ENCODE assay signal across 18 cellular contexts in the genomic region with DNA sequence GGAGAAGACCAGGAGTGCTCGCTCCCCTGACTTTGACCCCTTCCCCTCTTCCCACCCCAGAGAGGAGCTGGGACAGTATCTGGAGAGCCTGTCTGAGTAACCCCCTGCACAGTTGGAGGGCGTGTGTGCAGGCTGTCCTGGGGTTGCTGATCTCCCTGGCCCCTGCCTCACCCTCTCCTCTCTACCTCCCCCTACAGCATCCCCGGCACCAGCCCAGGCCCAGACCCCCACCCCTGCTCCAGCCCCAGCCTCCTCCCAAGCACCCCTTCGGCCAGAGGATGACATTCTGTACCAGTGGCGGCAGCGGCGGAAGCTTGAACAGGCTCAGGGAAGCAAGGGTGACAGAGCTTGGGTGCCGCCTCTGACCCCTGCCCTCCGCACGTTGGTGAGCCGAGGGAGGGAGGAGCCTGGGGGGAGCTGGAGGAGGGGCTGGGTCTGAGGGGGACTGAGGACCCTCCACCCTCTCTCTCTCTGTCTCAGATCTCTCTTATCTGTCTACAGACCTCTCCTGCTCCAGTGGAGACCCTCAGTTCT. TPM values are rescaled to one million over a fixed set of nuclear protein-coding genes. Genes with fewer than 3 reads are reported as not detected.
DNase-seq lines count a peak whose midpoint lies in the region; ATAC-seq, FAIRE-seq and TF ChIP-seq lines count a peak whose summit lies in the region.
"Had no signal": no experiment of that assay in that cellular context is flagged by ENCODE, and none has a peak within 500 bp of the region (broad histone marks: within the 10 kb centered on the region; RNA-seq: fewer than 3 reads in every experiment).

No MANE protein-coding gene starts in this region.

- TF ChIP-seq EP300 in K562 (IDR thresholded peaks at IDR 0.05; ENCODE audit: low read length) = no peak

- H3K79me2 ChIP-seq in K562 (ENCODE audit: control insufficient read depth, insufficient read depth, low read length) = no peaks in the 10 kb centered on the region
- H3K79me2 ChIP-seq in PC-9 (ENCODE audit: low read depth) = no peaks in the 10 kb centered on the region

- no TSS peak for BruUV-seq in K562 (replicated peaks; lab: Mats Ljungman, UMichigan)
- no TSS peak for BruUV-seq in PC-9 (replicated peaks; lab: Mats Ljungman, UMichigan)

- H3K9me1 ChIP-seq in K562 (ENCODE audit: control insufficient read depth, insufficient read depth, low read length) = no peaks in the 10 kb centered on the region

- peak overlapping the region; percentile 96 for H3K4me2 ChIP-seq in BLaER1
- no peak overlapping the region for H3K4me2 ChIP-seq in K562 (ENCODE audit: insufficient read depth, low read length)
- no peak overlapping the region for H3K4me2 ChIP-seq in PC-9

- H3K9me3 ChIP-seq in BLaER1 (no peaks in the 10 kb centered on the region), K562 (replicated peaks; ENCODE audit: control insufficient read depth, insufficient read depth, low read depth, low read length) (no peaks in the 10 kb centered on the region), right lobe of liver (no peaks in the 10 kb centered on the region), PC-9 (ENCODE audit: insufficient read depth, low read depth) (no peaks in the 10 kb centered on the region)
- H3K9me3 ChIP-seq: SJSA1 had no signal

- peak; percentile 15 for DNase-seq in 8988T
- no peak for DNase-seq in K562 (ENCODE audit: extremely low read depth in 1 of 4, low spot score in 3 of 4)
- peak in 2 of 3 donors; percentile 13 to 39 for DNase-seq in right lobe of liver
- no peak for DNase-seq in NCI-H510A treated with DMSO at 0.1 percent for 48 hours (lab: John Stamatoyannopoulos, UW)
- DNase-seq in HUDEP-2 (lab: John Stamatoyannopoulos, UW; ENCODE audit: unreplicated experiment in 76 of 76) = no peak
- no peak for DNase-seq in PC-9
- no peak for DNase-seq in NCI-H1105 (lab: John Stamatoyannopoulos, UW)
- DNase-seq: C1 segment of cervical spinal cord, COR-L47, DMS153, Kasumi-1, NCI-H1417, NCI-H2081, NCI-H524 had no signal

- H3K4me1 ChIP-seq in BLaER1 (peaks cover 39% of the 10 kb centered on the region), K562 (replicated peaks in 1 of 2; ENCODE audit: control insufficient read depth in 2 of 2, insufficient read depth in 2 of 2, low read length in 2 of 2) (peaks cover 0 to 19% of the 10 kb centered on the region in 2 experiments; a peak in 2 of 5 replicates), right lobe of liver (no peaks in the 10 kb centered on the region), PC-9 (replicated peaks; ENCODE audit: insufficient read depth) (no peaks in the 10 kb centered on the region)
- H3K4me1 ChIP-seq: SJSA1 had no signal

- H3K36me3 ChIP-seq in BLaER1 (peaks cover 47% of the 10 kb centered on the region), K562 (ENCODE audit: control insufficient read depth, insufficient read depth, low read length) (peaks cover 44% of the 10 kb centered on the region; the same call in 1 of the 3 replicates), right lobe of liver (peaks cover 0 to 4% (median 0%) of the 10 kb centered on the region in 4 donors), PC-9 (ENCODE audit: low read depth) (no peaks in the 10 kb centered on the region)

- peak; percentile 38 for ATAC-seq in K562
- peak in 2 of 4 donors; percentile 7 to 37 for ATAC-seq in right lobe of liver

- H4K20me1 ChIP-seq in BLaER1 (no peaks in the 10 kb centered on the region), K562 (replicated peaks; ENCODE audit: control insufficient read depth, insufficient read depth, low read length) (no peaks in the 10 kb centered on the region), PC-9 (ENCODE audit: insufficient read depth) (no peaks in the 10 kb centered on the region; the same call in 1 of the 2 replicates)

- no peak for TF ChIP-seq CTCF in K562 (IDR thresholded peaks at IDR 0.05 in 2 of 3, conservative IDR thresholded peaks at IDR 0.05 in 1 of 3; ENCODE audit: insufficient read depth in 2 of 3, low read depth in 1 of 3, low read length in 3 of 3)
- TF ChIP-seq CTCF in right lobe of liver (IDR thresholded peaks at IDR 0.05) = no peak
- no peak for TF ChIP-seq CTCF in PC-9 (conservative IDR thresholded peaks at IDR 0.05)

- 76% methylated on average over 5 of the region's 11 CpGs for WGBS in K562 (ENCODE audit: insufficient coverage, low coverage, missing lambda C conversion rate)
- WGBS in right lobe of liver (ENCODE audit: insufficient coverage, low coverage, low lambda C conversion rate, missing lambda C conversion rate) = 71% methylated on average over 5 of the region's 11 CpGs

- peak overlapping the region; percentile 87 for H3K27ac ChIP-seq in BLaER1
- H3K27ac ChIP-seq in K562 (ENCODE audit: extremely low read depth, low read depth, low read length) = no peak overlapping the region
- no peak overlapping the region for H3K27ac ChIP-seq in right lobe of liver
- H3K27ac ChIP-seq in PC-9 = no peak overlapping the region
- H3K27ac ChIP-seq: SJSA1 had no signal

- no peak for FAIRE-seq in K562 (lab: Jason Lieb, UNC)

- peak overlapping the region; percentile 66; the same call in 1 of the 2 replicates for H3K9ac ChIP-seq in BLaER1
- peak overlapping the region in 1 of 2 experiments; percentile 26; a peak in 1 of 4 replicates for H3K9ac ChIP-seq in K562 (ENCODE audit: insufficient read depth in 1 of 2, low read depth in 2 of 2, low read length in 2 of 2)

- POLR2A ChIA-PET in K562 (lab: Yijun Ruan, JAX) = interaction anchor here (0.7 to 1.2 kb wide), 2 partner anchors 22 to 213 kb away, joined by 3 read pairs; no protein-coding TSS in a partner anchor
- POLR2A ChIA-PET in PC-9 (lab: Charles Lee; ENCODE audit: unreplicated experiment) = no interaction called here

- TF ChIP-seq POLR2A in K562 (conservative IDR thresholded peaks at IDR 0.05) = no peak
- no peak for TF ChIP-seq POLR2A in right lobe of liver (IDR thresholded peaks at IDR 0.05)

- H3K4me3 ChIP-seq in BLaER1 (no peak overlapping the region), K562 (no peak overlapping the region), right lobe of liver (no peak overlapping the region), PC-9 (no peak overlapping the region)
- H3K4me3 ChIP-seq: SJSA1 had no signal

- no peaks in the 10 kb centered on the region for H3K9me2 ChIP-seq in PC-9 (ENCODE audit: insufficient read depth)

- CTCF ChIA-PET in K562 (lab: Yijun Ruan, JAX; ENCODE audit: low intra/inter-chr PET ratio) = no interaction called here
- CTCF ChIA-PET in PC-9 (lab: Charles Lee) = no interaction called here

- H2AFZ ChIP-seq in K562 (ENCODE audit: low read depth, low read length) = no peak overlapping the region
- H2AFZ ChIP-seq in PC-9 = no peak overlapping the region

- in situ Hi-C loops in K562 (cut with MboI) = no loop called here

- intact Hi-C loops in K562 (cut with micrococcal nuclease) (no loop called here), right lobe of liver (cut with DNase I) (no loop called here), PC-9 (cut with micrococcal nuclease; ENCODE audit: unreplicated experiment) (no loop called here)

- H3F3A ChIP-seq in PC-9 (ENCODE audit: insufficient read depth, low read depth) = peaks cover 11% of the 10 kb centered on the region; the same call in 1 of the 2 replicates

- no peak for TF ChIP-seq RAD21 in K562 (CRISPR knock-in tag; conservative IDR thresholded peaks at IDR 0.05 in 1 of 2, IDR thresholded peaks at IDR 0.05 in 1 of 2)

- H3K27me3 ChIP-seq in BLaER1 (no peaks in the 10 kb centered on the region), K562 (ENCODE audit: control insufficient read depth in 2 of 2, insufficient read depth in 2 of 2, low read length in 2 of 2) (no peaks in the 10 kb centered on the region), right lobe of liver (no peaks in the 10 kb centered on the region), PC-9 (ENCODE audit: insufficient read depth, low read depth) (no peaks in the 10 kb centered on the region)
- H3K27me3 ChIP-seq: SJSA1 had no signal

RNA-seq across cellular contexts. Expression of gene PROSER3, which starts 8.7 kb away (rescaled TPM):
- total RNA-seq in K562 (2011; cell fraction: chromatin; rRNA removed; ENCODE audit: low replicate concordance) = 64.1 and 158 TPM in 2 replicates
- 52.5 and 58.5 TPM in 2 replicates for total RNA-seq in K562 (2011; cell fraction: nucleolus; rRNA removed)
- 66.7 and 109 TPM in 2 replicates for total RNA-seq in K562 (2011; cell fraction: nucleoplasm; rRNA removed)
- total RNA-seq in K562 (2014; rRNA removed) (3.5 and 8.6 TPM in 2 replicates), K562 (2014; rRNA removed; fragmentation: Illumina TruSeq; extraction: Trizol) (4.2 and 5.1 TPM in 2 replicates), K562 (2015; rRNA removed; fragmentation: Illumina TruSeq; extraction: Trizol) (4.3 and 5.7 TPM in 2 replicates), K562 (2021) (33.2 and 39.5 TPM in 2 replicates), right lobe of liver (1 to 10 TPM; 3.9 to 5.5 (median 4.7) TPM), PC-9 (2021) (38.0 and 52.2 TPM in 2 replicates)
- polyA plus RNA-seq in K562 (2011; rRNA removed) (6.3 and 14.0 TPM in 2 replicates), K562 (2014; fragmentation: Illumina TruSeq; extraction: Trizol) (32.4 and 33.3 TPM in 2 replicates), K562 (2014; fragmentation: Nextera tagmentation; extraction: Ambion mirVana) (1 to 10 TPM; 1.0 to 1.5 TPM), K562 (2014; rRNA removed) (12.8 and 14.7 TPM in 2 replicates)
- 7.7 and 11.7 TPM in 2 replicates for polyA plus RNA-seq in K562 (2011; cell fraction: cytosol; rRNA removed)
- 29.7 and 50.1 TPM in 2 replicates for polyA plus RNA-seq in K562 (2011; cell fraction: nucleus; rRNA removed)
- polyA plus RNA-seq in K562 (2012) = 17.2 and 22.4 TPM in 2 replicates
- 9.2 and 10.3 TPM in 2 replicates for polyA minus RNA-seq in K562 (2011; rRNA and poly(A)+ RNA removed)
- polyA minus RNA-seq in K562 (2011; cell fraction: cytosol; rRNA and poly(A)+ RNA removed) = 15.5 and 16.1 TPM in 2 replicates
- polyA minus RNA-seq in K562 (2011; cell fraction: nucleus; rRNA and poly(A)+ RNA removed) = 10.3 and 12.0 TPM in 2 replicates

RNA-seq across cellular contexts. Expression of gene ARHGAP33, which starts 8.7 kb away (rescaled TPM):
- 35.5 and 126 TPM in 2 replicates for total RNA-seq in K562 (2011; cell fraction: chromatin; rRNA removed; ENCODE audit: low replicate concordance)
- 56.0 and 101 TPM in 2 replicates for total RNA-seq in K562 (2011; cell fraction: nucleolus; rRNA removed)
- 38.6 and 40.3 TPM in 2 replicates for total RNA-seq in K562 (2011; cell fraction: nucleoplasm; rRNA removed)
- total RNA-seq in K562 (2014; rRNA removed) = 1.2 and 3.3 TPM in 2 replicates
- 0.41 and 1.0 TPM in 2 replicates for total RNA-seq in K562 (2014; rRNA removed; fragmentation: Illumina TruSeq; extraction: Trizol)
- total RNA-seq in K562 (2015; rRNA removed; fragmentation: Illumina TruSeq; extraction: Trizol) = 1.2 and 1.6 TPM in 2 replicates
- 13.0 and 26.6 TPM in 2 replicates for total RNA-seq in K562 (2021)
- polyA plus RNA-seq in K562 (2011; rRNA removed) = 1.9 and 10.4 TPM in 2 replicates
- 3.1 and 4.1 TPM in 2 replicates for polyA plus RNA-seq in K562 (2011; cell fraction: cytosol; rRNA removed)
- polyA plus RNA-seq in K562 (2011; cell fraction: nucleus; rRNA removed) = 68.3 and 69.9 TPM in 2 replicates
- 39.5 and 41.4 TPM in 2 replicates for polyA plus RNA-seq in K562 (2012)
- 4.9 and 10.3 TPM in 2 replicates for polyA plus RNA-seq in K562 (2014; fragmentation: Illumina TruSeq; extraction: Trizol)
- under 1 TPM in 1 of 2 experiments, not detected in 1; 0.06 TPM for polyA plus RNA-seq in K562 (2014; fragmentation: Nextera tagmentation; extraction: Ambion mirVana)
- 11.1 and 14.9 TPM in 2 replicates for polyA plus RNA-seq in K562 (2014; rRNA removed)
- polyA minus RNA-seq in K562 (2011; rRNA and poly(A)+ RNA removed) = 3.1 and 5.0 TPM in 2 replicates
- polyA minus RNA-seq in K562 (2011; cell fraction: cytosol; rRNA and poly(A)+ RNA removed) = 2.6 and 4.1 TPM in 2 replicates
- 21.0 and 24.0 TPM in 2 replicates for polyA minus RNA-seq in K562 (2011; cell fraction: nucleus; rRNA and poly(A)+ RNA removed)
- total RNA-seq in right lobe of liver = 1 to 10 TPM in 5 of 6 experiments, under 1 TPM in 1; 0.37 to 5.2 (median 3.1) TPM
- total RNA-seq in PC-9 (2021) = 17.4 and 21.3 TPM in 2 replicates

RNA-seq across cellular contexts. Expression of gene HSPB6, which starts 9.8 kb away (rescaled TPM):
- total RNA-seq in K562 (2011; cell fraction: chromatin; rRNA removed; ENCODE audit: low replicate concordance) = 0.32 TPM in 1 of 2 replicates, not detected in the other
- total RNA-seq in K562 (2011; cell fraction: nucleolus; rRNA removed) = 0.50 and 0.92 TPM in 2 replicates
- not detected in 2 replicates for total RNA-seq in K562 (2011; cell fraction: nucleoplasm; rRNA removed)
- total RNA-seq in K562 (2014; rRNA removed) (not detected in 2 replicates), K562 (2014; rRNA removed; fragmentation: Illumina TruSeq; extraction: Trizol) (not detected in 2 replicates), K562 (2015; rRNA removed; fragmentation: Illumina TruSeq; extraction: Trizol) (not detected in 2 replicates), K562 (2021) (0.40 and 0.55 TPM in 2 replicates), right lobe of liver (1 to 10 TPM; 2.6 to 6.0 (median 4.5) TPM), PC-9 (2021) (2.5 and 2.7 TPM in 2 replicates)
- polyA plus RNA-seq in K562 (2011; rRNA removed) (0.05 TPM in 1 of 2 replicates, not detected in the other), K562 (2014; fragmentation: Illumina TruSeq; extraction: Trizol) (0.14 TPM in 1 of 2 replicates, not detected in the other), K562 (2014; fragmentation: Nextera tagmentation; extraction: Ambion mirVana) (not detected), K562 (2014; rRNA removed) (not detected in 2 replicates)
- polyA plus RNA-seq in K562 (2011; cell fraction: cytosol; rRNA removed) = 0.10 and 0.13 TPM in 2 replicates
- polyA plus RNA-seq in K562 (2011; cell fraction: nucleus; rRNA removed) = 0.24 and 0.63 TPM in 2 replicates
- polyA plus RNA-seq in K562 (2012) = 0.07 and 0.51 TPM in 2 replicates
- 0.15 TPM in 1 of 2 replicates, not detected in the other for polyA minus RNA-seq in K562 (2011; rRNA and poly(A)+ RNA removed)
- not detected in 2 replicates for polyA minus RNA-seq in K562 (2011; cell fraction: cytosol; rRNA and poly(A)+ RNA removed)
- polyA minus RNA-seq in K562 (2011; cell fraction: nucleus; rRNA and poly(A)+ RNA removed) = 0.22 TPM in 1 of 2 replicates, not detected in the other
- total RNA-seq: H4, RPMI7951, SJSA1 had no signal

RNA-seq across cellular contexts. Expression of gene LIN37, which starts 18.3 kb away (rescaled TPM):
- 16.9 and 59.4 TPM in 2 replicates for total RNA-seq in K562 (2011; cell fraction: chromatin; rRNA removed; ENCODE audit: low replicate concordance)
- 32.5 and 40.4 TPM in 2 replicates for total RNA-seq in K562 (2011; cell fraction: nucleolus; rRNA removed)
- 22.7 and 31.1 TPM in 2 replicates for total RNA-seq in K562 (2011; cell fraction: nucleoplasm; rRNA removed)
- total RNA-seq in K562 (2014; rRNA removed) (7.7 and 10.3 TPM in 2 replicates), K562 (2014; rRNA removed; fragmentation: Illumina TruSeq; extraction: Trizol) (5.0 and 5.7 TPM in 2 replicates), K562 (2015; rRNA removed; fragmentation: Illumina TruSeq; extraction: Trizol) (8.5 and 8.6 TPM in 2 replicates), K562 (2021) (9.2 TPM in 2 replicates), right lobe of liver (1 to 10 TPM; 3.2 to 8.2 (median 4.9) TPM), PC-9 (2021) (9.4 and 17.0 TPM in 2 replicates)
- polyA plus RNA-seq in K562 (2011; rRNA removed) (4.4 and 8.7 TPM in 2 replicates), K562 (2014; fragmentation: Illumina TruSeq; extraction: Trizol) (11.5 and 14.4 TPM in 2 replicates), K562 (2014; fragmentation: Nextera tagmentation; extraction: Ambion mirVana) (1 to 10 TPM; 1.2 to 3.1 TPM), K562 (2014; rRNA removed) (9.0 and 12.5 TPM in 2 replicates)
- 11.6 and 13.7 TPM in 2 replicates for polyA plus RNA-seq in K562 (2011; cell fraction: cytosol; rRNA removed)
- 45.6 and 54.7 TPM in 2 replicates for polyA plus RNA-seq in K562 (2011; cell fraction: nucleus; rRNA removed)
- 7.4 and 16.7 TPM in 2 replicates for polyA plus RNA-seq in K562 (2012)
- 4.6 and 4.8 TPM in 2 replicates for polyA minus RNA-seq in K562 (2011; rRNA and poly(A)+ RNA removed)
- 12.8 and 14.8 TPM in 2 replicates for polyA minus RNA-seq in K562 (2011; cell fraction: cytosol; rRNA and poly(A)+ RNA removed)
- 13.2 and 21.9 TPM in 2 replicates for polyA minus RNA-seq in K562 (2011; cell fraction: nucleus; rRNA and poly(A)+ RNA removed)

RNA-seq across cellular contexts. Expression of gene PSENEN, which starts 21.2 kb away (rescaled TPM):
- 14.8 and 25.8 TPM in 2 replicates for total RNA-seq in K562 (2011; cell fraction: chromatin; rRNA removed; ENCODE audit: low replicate concordance)
- total RNA-seq in K562 (2011; cell fraction: nucleolus; rRNA removed) = 38.7 and 45.7 TPM in 2 replicates
- total RNA-seq in K562 (2011; cell fraction: nucleoplasm; rRNA removed) = 23.4 and 27.6 TPM in 2 replicates
- total RNA-seq in K562 (2014; rRNA removed) = 42.3 and 49.6 TPM in 2 replicates
- total RNA-seq in K562 (2014; rRNA removed; fragmentation: Illumina TruSeq; extraction: Trizol) = 48.0 and 53.3 TPM in 2 replicates
- 59.0 and 61.1 TPM in 2 replicates for total RNA-seq in K562 (2015; rRNA removed; fragmentation: Illumina TruSeq; extraction: Trizol)
- total RNA-seq in K562 (2021) = 63.1 and 65.7 TPM in 2 replicates
- 29.6 and 34.5 TPM in 2 replicates for polyA plus RNA-seq in K562 (2011; rRNA removed)
- polyA plus RNA-seq in K562 (2011; cell fraction: cytosol; rRNA removed) = 47.5 and 76.3 TPM in 2 replicates
- polyA plus RNA-seq in K562 (2011; cell fraction: nucleus; rRNA removed) = 25.2 and 26.0 TPM in 2 replicates
- polyA plus RNA-seq in K562 (2012) = 61.9 and 63.5 TPM in 2 replicates
- 54.2 and 58.6 TPM in 2 replicates for polyA plus RNA-seq in K562 (2014; fragmentation: Illumina TruSeq; extraction: Trizol)
- 100 to 1,000 TPM; 261 to 299 TPM for polyA plus RNA-seq in K562 (2014; fragmentation: Nextera tagmentation; extraction: Ambion mirVana)
- polyA plus RNA-seq in K562 (2014; rRNA removed) = 76.5 and 79.2 TPM in 2 replicates
- 22.1 and 30.1 TPM in 2 replicates for polyA minus RNA-seq in K562 (2011; rRNA and poly(A)+ RNA removed)
- polyA minus RNA-seq in K562 (2011; cell fraction: cytosol; rRNA and poly(A)+ RNA removed) = 10.7 and 13.5 TPM in 2 replicates
- polyA minus RNA-seq in K562 (2011; cell fraction: nucleus; rRNA and poly(A)+ RNA removed) = 5.4 and 7.6 TPM in 2 replicates
- 10 to 100 TPM; 24.2 to 42.9 (median 35.8) TPM for total RNA-seq in right lobe of liver
- total RNA-seq in PC-9 (2021) = 106 and 130 TPM in 2 replicates

Comparison
In these comparisons a context has a peak if more than half of its experiments do, and no peak if none do; other contexts are left out.
1. DNase-seq: peak in 8988T (single experiment) and right lobe of liver (2 of 3); none in K562 (0 of 4), NCI-H510A treated with DMSO at 0.1 percent for 48 hours (single experiment), HUDEP-2 (0 of 76), PC-9 (0 of 2) and NCI-H1105 (single experiment).